In the genomic region with DNA sequence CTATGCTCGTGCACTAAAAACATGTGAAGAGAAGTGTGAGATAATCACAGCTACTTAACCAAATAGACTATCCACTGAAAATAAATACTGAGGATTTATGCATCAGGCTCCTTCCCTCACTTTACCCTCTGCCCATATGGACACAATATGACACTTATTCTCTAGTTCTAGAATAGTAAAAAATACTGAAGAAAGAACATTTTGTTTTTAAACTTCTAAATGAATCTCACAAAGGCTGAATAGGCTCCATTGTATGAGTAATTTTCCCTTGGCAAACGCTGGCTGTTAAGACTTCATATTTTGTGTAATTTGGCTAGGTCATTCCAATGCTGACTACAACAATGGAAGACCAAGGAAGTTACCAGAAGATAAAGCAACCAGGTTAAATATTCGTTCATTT, we compare ENCODE assay signal across 13 cellular contexts. TPM values are rescaled to one million over a fixed set of nuclear protein-coding genes. Genes with fewer than 3 reads are reported as not detected.
DNase-seq lines count a peak whose midpoint lies in the region; FAIRE-seq and TF ChIP-seq lines count a peak whose summit lies in the region.
"Had no signal": no experiment of that assay in that cellular context is flagged by ENCODE, and none has a peak within 500 bp of the region (broad histone marks: within the 10 kb centered on the region; RNA-seq: fewer than 3 reads in every experiment).

No MANE protein-coding gene starts in this region.

- H3K36me3 ChIP-seq in ACC112 (ENCODE audit: insufficient read depth, low read length) = peaks cover 26% of the 10 kb centered on the region
- peaks cover 27% of the 10 kb centered on the region for H3K36me3 ChIP-seq in osteoblast (ENCODE audit: insufficient read depth, low read length)

- peaks cover 16% of the 10 kb centered on the region for H3K79me2 ChIP-seq in ACC112 (ENCODE audit: control insufficient read depth, insufficient read depth, low read length, unreplicated experiment)
- peaks cover 28% of the 10 kb centered on the region for H3K79me2 ChIP-seq in osteoblast (ENCODE audit: insufficient read depth, low read length)

- no peak for TF ChIP-seq CTCF in osteoblast (IDR thresholded peaks at IDR 0.05; ENCODE audit: extremely low read depth, low read depth, low read length)

- no peak for FAIRE-seq in RCC 7860 (lab: Jason Lieb, UNC)
- FAIRE-seq: islet of Langerhans had no signal

- H3K4me1 ChIP-seq in ACC112 (ENCODE audit: control insufficient read depth, insufficient read depth, low read length, unreplicated experiment) (peaks cover 23% of the 10 kb centered on the region), osteoblast (ENCODE audit: insufficient read depth, low read length) (peaks cover 28% of the 10 kb centered on the region)

- no peaks in the 10 kb centered on the region for H4K20me1 ChIP-seq in osteoblast (ENCODE audit: insufficient read depth, low read length)

- in situ Hi-C loops in SK-MEL-5 (cut with HindIII; ENCODE audit: low pct_unique_long_range_greater_than_20kb, low sequenced_read_pairs) = no loop called here

- no peaks in the 10 kb centered on the region for H3K27me3 ChIP-seq in ACC112 (ENCODE audit: insufficient read depth, low read length)
- H3K27me3 ChIP-seq in osteoblast (ENCODE audit: insufficient read depth, low read length) = no peaks in the 10 kb centered on the region

- H3K27ac ChIP-seq in ACC112 (ENCODE audit: low read depth, low read length) = peak overlapping the region; percentile 69
- peak overlapping the region; percentile 73 for H3K27ac ChIP-seq in epithelial cell of prostate
- H3K27ac ChIP-seq in osteoblast (ENCODE audit: low read depth, low read length) = peak overlapping the region; percentile 89

- peak overlapping the region; percentile 71 for H3K4me2 ChIP-seq in osteoblast (ENCODE audit: insufficient read depth, low read length)

- H3K4me3 ChIP-seq in ACC112 (ENCODE audit: low read depth, low read length) (no peak overlapping the region), osteoblast (ENCODE audit: insufficient read depth, low read length) (peak overlapping the region; percentile 36)

- DNase-seq in SK-MEL-5 (ENCODE audit: low read depth, low spot score) = peak; percentile 89
- DNase-seq in epithelial cell of prostate (ENCODE audit: low read depth, low spot score) = no peak
- peak; percentile 58 for DNase-seq in osteoblast (ENCODE audit: insufficient read length, low spot score, missing footprints)
- no peak for DNase-seq in RCC 7860 (ENCODE audit: low spot score)
- no peak for DNase-seq in GM19238 (ENCODE audit: insufficient read length, low spot score)
- DNase-seq in stimulated activated naive CD4-positive, alpha-beta T cell (lab: John Stamatoyannopoulos, UW) = no peak
- no peak for DNase-seq in islet precursor cell
- DNase-seq: activated CD4-positive, alpha-beta T cell treated with anti-CD3 and anti-CD28 coated beads for 48 hours; activated gamma-delta T cell; NCI-H1092 treated with DMSO at 0.1 percent for 48 hours; NCI-H526 treated with DMSO at 0.1 percent for 48 hours had no signal

- no peaks in the 10 kb centered on the region for H3K9me3 ChIP-seq in osteoblast (ENCODE audit: low read depth, low read length)

- H2AFZ ChIP-seq in ACC112 (ENCODE audit: low read length, unreplicated experiment) (no peak overlapping the region), osteoblast (ENCODE audit: low read length) (peak overlapping the region; percentile 68)

RNA-seq across cellular contexts. Expression of a gene that starts 9.9 kb away (rescaled TPM):
- total RNA-seq in SK-MEL-5 (2014; rRNA removed; shearing (Covaris generic)) = 196 and 240 TPM in 2 replicates
- 93.1 and 129 TPM in 2 replicates for polyA plus RNA-seq in SK-MEL-5 (2015; cell fraction: cytosol; rRNA removed)
- polyA plus RNA-seq in SK-MEL-5 (2015; cell fraction: nucleus; rRNA removed) = 133 and 137 TPM in 2 replicates
- total RNA-seq in osteoblast = 39.8 and 53.9 TPM in 2 replicates

RNA-seq across cellular contexts. Expression of a gene that starts 10.4 kb away (rescaled TPM):
- 129 and 153 TPM in 2 replicates for total RNA-seq in SK-MEL-5 (2014; rRNA removed; shearing (Covaris generic))
- 73.3 and 96.0 TPM in 2 replicates for polyA plus RNA-seq in SK-MEL-5 (2015; cell fraction: cytosol; rRNA removed)
- polyA plus RNA-seq in SK-MEL-5 (2015; cell fraction: nucleus; rRNA removed) = 151 and 209 TPM in 2 replicates
- total RNA-seq in osteoblast = 123 and 134 TPM in 2 replicates

RNA-seq across cellular contexts. Expression of a gene that starts 45.9 kb away (rescaled TPM):
- 0.40 TPM in 1 of 2 replicates, not detected in the other for total RNA-seq in SK-MEL-5 (2014; rRNA removed; shearing (Covaris generic))
- 0.48 and 0.65 TPM in 2 replicates for polyA plus RNA-seq in SK-MEL-5 (2015; cell fraction: cytosol; rRNA removed)
- not detected in 2 replicates for polyA plus RNA-seq in SK-MEL-5 (2015; cell fraction: nucleus; rRNA removed)
- total RNA-seq in osteoblast = not detected in 2 replicates

Comparison
In these comparisons a context has a peak if more than half of its experiments do, and no peak if none do; other contexts are left out.
1. DNase-seq: peak in SK-MEL-5 (single experiment) and osteoblast (single experiment); none in epithelial cell of prostate (single experiment), RCC 7860 (single experiment), GM19238 (single experiment), stimulated activated naive CD4-positive, alpha-beta T cell (0 of 6) and islet precursor cell (single experiment).
2. Peak in every context shown above with its lines, with median percentiles within 50 percentile points of each other: H3K27ac ChIP-seq.